ENCODE assay signal across 20 cellular contexts in genomic region chr17:58913552-58913951, GRCh38.
DNase-seq lines count a peak whose midpoint lies in the region; ATAC-seq and TF ChIP-seq lines count a peak whose summit lies in the region.
"Had no signal": no experiment of that assay in that cellular context is flagged by ENCODE, and none has a peak within 500 bp of the region (broad histone marks: within the 10 kb centered on the region; RNA-seq: fewer than 3 reads in every experiment).

No MANE protein-coding gene starts in this region.

- dilution Hi-C loops in mammary epithelial cell (cut with HindIII; ENCODE audit: low sequenced_read_pairs): no loop called here

- no peaks in the 10 kb centered on the region for H3K27me3 Mint-ChIP-seq in MCF 10A (ENCODE audit: insufficient read depth, unreplicated experiment)

- POLR2A ChIA-PET in MCF 10A (lab: Yijun Ruan, JAX): interaction anchor here (0.5 to 1.4 kb wide), 6 partner anchors 10 to 282 kb away, joined by 3 to 4 read pairs (median 3); partner anchors contain the start of gene RAD51C
- POLR2A ChIA-PET in PC-9 (lab: Charles Lee; ENCODE audit: unreplicated experiment): interaction anchor here (0.5 kb wide), 1 partner anchor 89 kb away, joined by 6 read pairs; no protein-coding TSS in a partner anchor

- H3K9ac ChIP-seq in mammary epithelial cell (ENCODE audit: insufficient read depth, low read length): no peak overlapping the region

- no peaks in the 10 kb centered on the region for H3K9me2 ChIP-seq in PC-9 (ENCODE audit: insufficient read depth)

- CTCF ChIA-PET in MCF 10A (lab: Yijun Ruan, JAX) (interaction anchor here (1.1 kb wide), 1 partner anchor 19 kb away, joined by 3 read pairs; no protein-coding TSS in a partner anchor), mammary epithelial cell (lab: Charles Lee; ENCODE audit: low non-redundant PET) (no interaction called here), PC-9 (lab: Charles Lee) (no interaction called here)

- H3K36me3 ChIP-seq in mammary epithelial cell (ENCODE audit: insufficient read depth, low read length): no peaks in the 10 kb centered on the region
- H3K36me3 ChIP-seq in PC-9 (ENCODE audit: low read depth): no peaks in the 10 kb centered on the region
- H3K36me3 ChIP-seq: MG63, SJSA1 had no signal

- H3K4me3 ChIP-seq in mammary epithelial cell (replicated peaks in 1 of 3; ENCODE audit: insufficient read depth in 1 of 3, low read depth in 2 of 3, low read length in 3 of 3): no peak overlapping the region
- H3K4me3 ChIP-seq in PC-9: no peak overlapping the region
- H3K4me3 ChIP-seq: K562, MG63, SJSA1 had no signal

- no peaks in the 10 kb centered on the region for H3F3A ChIP-seq in PC-9 (ENCODE audit: insufficient read depth, low read depth)

- no peaks in the 10 kb centered on the region for H3K9me3 Mint-ChIP-seq in MCF 10A (ENCODE audit: unreplicated experiment)

- H3K4me2 ChIP-seq in mammary epithelial cell (ENCODE audit: insufficient read depth, low read depth, low read length) (no peak overlapping the region), PC-9 (peak overlapping the region; percentile 15; the same call in 1 of the 2 replicates)

- no peak for DNase-seq in MCF 10A (ENCODE audit: unreplicated experiment)
- no peak for DNase-seq in mammary epithelial cell
- DNase-seq in PC-9: no peak
- no peak for DNase-seq in epithelial cell of prostate (ENCODE audit: low read depth, low spot score)
- DNase-seq in left colon: no peak
- no peak for DNase-seq in globus pallidus (ENCODE audit: low spot score)
- DNase-seq in NCI-H1105 (lab: John Stamatoyannopoulos, UW): no peak
- DNase-seq: CD8-positive, alpha-beta memory T cell; DMS 273 treated with DMSO at 0.1 percent for 48 hours; DND-41; GOT3; Kasumi-1; MG63; NCI-H2029 treated with DMSO at 0.1 percent for 48 hours; NCI-H510A; OCI-M1 had no signal

- in situ Hi-C loops in mammary epithelial cell (cut with MboI; ENCODE audit: low sequenced_read_pairs in 2 of 2): no loop called here

- H2AFZ ChIP-seq in mammary epithelial cell (ENCODE audit: low read depth, low read length) (no peak overlapping the region), PC-9 (no peak overlapping the region)

- H3K4me1 ChIP-seq in mammary epithelial cell (ENCODE audit: insufficient read depth, low read length) (no peaks in the 10 kb centered on the region), PC-9 (replicated peaks; ENCODE audit: insufficient read depth) (peaks cover 10% of the 10 kb centered on the region)
- H3K4me1 ChIP-seq: SJSA1 had no signal

- H3K36me3 Mint-ChIP-seq in MCF 10A (ENCODE audit: insufficient read depth, unreplicated experiment): no peaks in the 10 kb centered on the region
- H3K36me3 Mint-ChIP-seq: CD14-positive monocyte had no signal

- H3K27ac Mint-ChIP-seq in MCF 10A (ENCODE audit: low read depth, unreplicated experiment): no peak overlapping the region
- H3K27ac Mint-ChIP-seq: B cell; CD14-positive monocyte; CD8-positive, alpha-beta memory T cell had no signal

- no peaks in the 10 kb centered on the region for H3K79me2 ChIP-seq in mammary epithelial cell (ENCODE audit: insufficient read depth, low read length)
- H3K79me2 ChIP-seq in PC-9 (ENCODE audit: low read depth): no peaks in the 10 kb centered on the region

- H4K20me1 ChIP-seq in mammary epithelial cell (ENCODE audit: insufficient read depth, low read length) (no peaks in the 10 kb centered on the region), PC-9 (ENCODE audit: insufficient read depth) (no peaks in the 10 kb centered on the region)

- TF ChIP-seq CTCF in MCF 10A (IDR thresholded peaks at IDR 0.05; ENCODE audit: unreplicated experiment): no peak
- no peak for TF ChIP-seq CTCF in mammary epithelial cell (conservative IDR thresholded peaks at IDR 0.05 in 1 of 2, IDR thresholded peaks at IDR 0.05 in 1 of 2; ENCODE audit: extremely low read depth in 1 of 2, insufficient read depth in 1 of 2, low read depth in 1 of 2, low read length in 2 of 2)
- no peak for TF ChIP-seq CTCF in PC-9 (conservative IDR thresholded peaks at IDR 0.05)

- intact Hi-C loops in MCF 10A (cut with micrococcal nuclease) (loop anchor here (5.0 kb wide), 1 partner anchor 44 kb away; no protein-coding TSS in a partner anchor), mammary epithelial cell (cut with micrococcal nuclease) (no loop called here), PC-9 (cut with micrococcal nuclease; ENCODE audit: unreplicated experiment) (no loop called here), left colon (cut with DNase I, micrococcal nuclease) (no loop called here)

- ATAC-seq in left colon: no peak
- ATAC-seq: K562 had no signal

- H3K4me1 Mint-ChIP-seq in MCF 10A (ENCODE audit: insufficient read depth, unreplicated experiment): no peaks in the 10 kb centered on the region
- H3K4me1 Mint-ChIP-seq: B cell; CD8-positive, alpha-beta memory T cell had no signal

- H3K27ac ChIP-seq in mammary epithelial cell (ENCODE audit: insufficient read depth, low read depth, low read length) (no peak overlapping the region), PC-9 (no peak overlapping the region), epithelial cell of prostate (peak overlapping the region; percentile 38)
- H3K27ac ChIP-seq: SJSA1 had no signal

- BruUV-seq in MCF 10A (replicated peaks; lab: Mats Ljungman, UMichigan): TSS peak; percentile 76
- BruUV-seq in mammary epithelial cell (replicated peaks; lab: Mats Ljungman, UMichigan): no TSS peak
- no TSS peak for BruUV-seq in PC-9 (replicated peaks; lab: Mats Ljungman, UMichigan)

- no peak overlapping the region for H3K4me3 Mint-ChIP-seq in MCF 10A (ENCODE audit: unreplicated experiment)
- H3K4me3 Mint-ChIP-seq: B cell; CD14-positive monocyte; CD8-positive, alpha-beta memory T cell had no signal

- peaks cover 17% of the 10 kb centered on the region for H3K9me3 ChIP-seq in mammary epithelial cell (replicated peaks; ENCODE audit: insufficient read depth, low read length)
- H3K9me3 ChIP-seq in PC-9 (ENCODE audit: insufficient read depth, low read depth): peaks cover 13% of the 10 kb centered on the region; the same call in 1 of the 2 replicates

- H3K27me3 ChIP-seq in mammary epithelial cell (ENCODE audit: insufficient read depth, low read length): no peaks in the 10 kb centered on the region
- no peaks in the 10 kb centered on the region for H3K27me3 ChIP-seq in PC-9 (ENCODE audit: insufficient read depth, low read depth)
- H3K27me3 ChIP-seq: MG63, SJSA1 had no signal
